8 cellular contexts compared by ENCODE assay signal in the genomic region with DNA sequence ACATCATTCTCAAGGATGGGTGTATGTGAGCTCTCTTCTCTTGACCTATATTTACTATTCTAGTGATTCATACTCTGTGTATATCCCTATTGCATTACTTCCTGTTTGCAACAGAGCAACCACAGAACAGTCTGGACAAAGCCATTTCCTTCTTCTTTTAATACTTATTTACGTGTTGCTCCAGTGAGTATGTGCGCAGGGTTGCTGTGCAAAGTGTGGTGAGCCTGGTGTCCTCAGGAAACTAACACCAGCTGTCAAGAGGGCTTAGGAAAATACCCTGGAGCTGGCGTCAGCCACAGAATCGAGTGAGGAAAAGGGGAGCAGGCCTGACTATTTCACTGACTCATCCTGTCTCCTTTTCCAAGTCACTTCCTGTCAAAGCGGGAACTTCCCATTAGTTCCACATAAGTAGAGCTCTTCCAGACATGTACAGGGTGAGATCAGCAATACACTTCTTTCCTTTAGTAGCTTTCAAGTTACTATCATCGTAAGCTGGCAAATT.
A peak's percentile ranks its signal among the peaks of the same experiment; 100 is the strongest.
DNase-seq lines count a peak whose midpoint lies in the region; ATAC-seq and TF ChIP-seq lines count a peak whose summit lies in the region.

No MANE protein-coding gene starts in this region.

- TF ChIP-seq CTCF in psoas muscle (IDR thresholded peaks at IDR 0.05): no peak

- 23 to 29% (median 28%) methylated on average over 6 of the region's 6 CpGs for WGBS in psoas muscle, 3 donors

- H3K4me1 ChIP-seq in psoas muscle: peaks cover 8% of the 10 kb centered on the region

- intact Hi-C loops in psoas muscle (cut with DNase I): no loop called here

- H3K4me3 ChIP-seq in psoas muscle: no peak overlapping the region

- ATAC-seq in psoas muscle (peak; percentile 86 to 92 (median 90)), HG03521 (IDR thresholded peaks at IDR 0.05; ENCODE audit: unreplicated experiment) (no peak), GM18502 (IDR thresholded peaks at IDR 0.05; ENCODE audit: poor library complexity, unreplicated experiment) (no peak), HG02798 (IDR thresholded peaks at IDR 0.05; ENCODE audit: poor library complexity, unreplicated experiment) (no peak)

- no peaks in the 10 kb centered on the region for H3K27me3 ChIP-seq in psoas muscle (ENCODE audit: insufficient read depth in 3 of 3, low read length in 2 of 3)

- H3K9me3 ChIP-seq in psoas muscle: no peaks in the 10 kb centered on the region

- DNase-seq in H4 (ENCODE audit: low spot score): peak; percentile 99
- DNase-seq in SIG-M5 treated with dmso at 0.1 percent for 504 hours (lab: John Stamatoyannopoulos, UW; ENCODE audit: unreplicated experiment): peak; percentile 99
- DNase-seq in fibroblast of the conjunctiva (ENCODE audit: low read depth): peak; percentile 79
- DNase-seq in psoas muscle: peak; percentile 70 to 77
- no peak for DNase-seq in retina

- H3K27ac ChIP-seq in psoas muscle: peak overlapping the region; percentile 79

- no peaks in the 10 kb centered on the region for H3K36me3 ChIP-seq in psoas muscle (ENCODE audit: insufficient read depth in 1 of 2, low read depth in 1 of 2)

Comparison
In these comparisons a context has a peak if more than half of its experiments do, and no peak if none do; other contexts are left out.
1. ATAC-seq: peak in psoas muscle (4 of 4); none in HG03521 (single experiment), GM18502 (single experiment) and HG02798 (single experiment).